19 cellular contexts compared by ENCODE assay signal in the genomic region with DNA sequence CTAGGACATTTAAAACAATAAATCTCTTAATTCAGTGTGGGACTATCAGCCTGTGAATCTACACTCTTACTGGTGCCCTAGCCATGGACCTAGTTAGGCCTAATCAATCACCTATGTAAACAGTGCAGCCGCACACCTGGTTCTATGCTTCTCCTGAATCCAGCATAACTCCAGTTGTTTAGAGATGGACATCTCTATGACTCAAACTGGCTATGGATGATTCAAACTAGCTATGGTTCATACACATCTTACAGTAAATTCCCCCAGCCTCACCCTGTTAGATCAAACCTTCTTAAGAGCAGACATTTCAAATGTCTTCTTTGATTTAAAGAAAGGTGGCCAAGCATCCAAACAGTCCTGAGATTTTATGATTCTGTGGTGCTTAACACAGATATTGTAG. TPM values are rescaled to one million over a fixed set of nuclear protein-coding genes. Genes with fewer than 3 reads are reported as not detected.
DNase-seq lines count a peak whose midpoint lies in the region; ATAC-seq and TF ChIP-seq lines count a peak whose summit lies in the region.
"Had no signal": no experiment of that assay in that cellular context is flagged by ENCODE, and none has a peak within 500 bp of the region (broad histone marks: within the 10 kb centered on the region; RNA-seq: fewer than 3 reads in every experiment).

No MANE protein-coding gene starts in this region.

- DNase-seq in ELR (ENCODE audit: low read depth) = peak; percentile 1
- peak; percentile 80 for DNase-seq in NCI-H146 (lab: John Stamatoyannopoulos, UW)
- DNase-seq in RWPE2 (ENCODE audit: low spot score) = no peak
- peak; percentile 5 for DNase-seq in kidney tubule cell (ENCODE audit: low spot score)
- no peak for DNase-seq in left ventricle myocardium superior
- no peak for DNase-seq in activated naive CD4-positive, alpha-beta T cell treated with anti-CD3 and anti-CD28 coated beads, Interleukin-2, amount 10 ng/mL, durations not matched to agents 7 days and 5 days
- no peak for DNase-seq in NCI-H748 treated with DMSO at 0.1 percent for 48 hours (lab: John Stamatoyannopoulos, UW)
- DNase-seq: BE2C; CD4-positive, alpha-beta memory T cell; COR-L47; DMS153; DMS79 treated with DMSO at 0.1 percent for 48 hours; EL; GDM1; HFFc6 had no signal

- H3K27me3 Mint-ChIP-seq in activated naive CD4-positive, alpha-beta T cell treated with anti-CD3 and anti-CD28 coated beads, Interleukin-2, amount 10 ng/mL, durations not matched to agents 7 days and 5 days = peaks cover 6% of the 10 kb centered on the region
- H3K27me3 Mint-ChIP-seq: CD4-positive, alpha-beta memory T cell had no signal

- no peaks in the 10 kb centered on the region for H3K4me1 ChIP-seq in RWPE2 (ENCODE audit: insufficient read depth, poor library complexity, severe bottlenecking)
- H3K4me1 ChIP-seq: A549, BE2C, HAP-1 had no signal

- CTCF ChIA-PET in activated naive CD4-positive, alpha-beta T cell treated with anti-CD3 and anti-CD28 coated beads, Interleukin-2, amount 10 ng/mL, durations not matched to agents 7 days and 5 days (lab: Charles Lee) = no interaction called here

- no peaks in the 10 kb centered on the region for H3K4me1 Mint-ChIP-seq in activated naive CD4-positive, alpha-beta T cell treated with anti-CD3 and anti-CD28 coated beads, Interleukin-2, amount 10 ng/mL, durations not matched to agents 7 days and 5 days
- H3K4me1 Mint-ChIP-seq: CD4-positive, alpha-beta memory T cell had no signal

- intact Hi-C loops in left ventricle myocardium superior (cut with micrococcal nuclease) = no loop called here

- no peaks in the 10 kb centered on the region for H3K27me3 ChIP-seq in RWPE2 (ENCODE audit: insufficient read depth, poor library complexity, severe bottlenecking)
- H3K27me3 ChIP-seq: BE2C had no signal

- H3K27ac ChIP-seq in RWPE2 (ENCODE audit: poor library complexity, severe bottlenecking) = no peak overlapping the region
- H3K27ac ChIP-seq: A549, C4-2B, HL-60 had no signal

- H3K36me3 Mint-ChIP-seq in activated naive CD4-positive, alpha-beta T cell treated with anti-CD3 and anti-CD28 coated beads, Interleukin-2, amount 10 ng/mL, durations not matched to agents 7 days and 5 days = no peaks in the 10 kb centered on the region

- no peak overlapping the region for H3K4me3 Mint-ChIP-seq in activated naive CD4-positive, alpha-beta T cell treated with anti-CD3 and anti-CD28 coated beads, Interleukin-2, amount 10 ng/mL, durations not matched to agents 7 days and 5 days
- H3K4me3 Mint-ChIP-seq: CD4-positive, alpha-beta memory T cell; HFFc6 had no signal

- H3K4me3 ChIP-seq in RWPE2 (ENCODE audit: severe bottlenecking) = no peak overlapping the region
- H3K4me3 ChIP-seq: A549, HAP-1 had no signal

- ATAC-seq in RWPE2 (ENCODE audit: low read depth) (peak; percentile 71), left ventricle myocardium superior (no peak)
- ATAC-seq: A549 had no signal

- H3K9me3 ChIP-seq in RWPE2 (ENCODE audit: severe bottlenecking) = no peaks in the 10 kb centered on the region
- H3K9me3 ChIP-seq: A549, BE2C, HAP-1 had no signal

- TF ChIP-seq CTCF in RWPE2 (IDR thresholded peaks at IDR 0.05; ENCODE audit: poor library complexity, severe bottlenecking) = no peak

- H3K36me3 ChIP-seq in RWPE2 (ENCODE audit: low read depth) = no peaks in the 10 kb centered on the region
- H3K36me3 ChIP-seq: BE2C, HAP-1 had no signal

- H3K9me3 Mint-ChIP-seq in activated naive CD4-positive, alpha-beta T cell treated with anti-CD3 and anti-CD28 coated beads, Interleukin-2, amount 10 ng/mL, durations not matched to agents 7 days and 5 days = no peaks in the 10 kb centered on the region
- H3K9me3 Mint-ChIP-seq: HFFc6 had no signal

- no peak overlapping the region for H3K27ac Mint-ChIP-seq in activated naive CD4-positive, alpha-beta T cell treated with anti-CD3 and anti-CD28 coated beads, Interleukin-2, amount 10 ng/mL, durations not matched to agents 7 days and 5 days
- H3K27ac Mint-ChIP-seq: CD4-positive, alpha-beta memory T cell; HFFc6 had no signal

RNA-seq across cellular contexts. Expression of gene SLC35B3, which starts 34.7 kb away (rescaled TPM):
- total RNA-seq in left ventricle myocardium superior = 8.2 TPM

Comparison
In these comparisons a context has a peak if more than half of its experiments do, and no peak if none do; other contexts are left out.
1. DNase-seq: peak in ELR (single experiment), NCI-H146 (single experiment) and kidney tubule cell (single experiment); none in RWPE2 (single experiment), left ventricle myocardium superior (single experiment), activated naive CD4-positive, alpha-beta T cell treated with anti-CD3 and anti-CD28 coated beads, Interleukin-2, amount 10 ng/mL, durations not matched to agents 7 days and 5 days (single experiment) and NCI-H748 treated with DMSO at 0.1 percent for 48 hours (single experiment).